In genomic region chr4:40225497-40225896, GRCh38 we compare ENCODE assay signal across 19 cellular contexts. TPM values are rescaled to one million over a fixed set of nuclear protein-coding genes. Genes with fewer than 3 reads are reported as not detected.
A peak's percentile ranks its signal among the peaks of the same experiment; 100 is the strongest.
DNase-seq lines count a peak whose midpoint lies in the region; ATAC-seq, FAIRE-seq and TF ChIP-seq lines count a peak whose summit lies in the region.
"Had no signal": no experiment of that assay in that cellular context is flagged by ENCODE, and none has a peak within 500 bp of the region (broad histone marks: within the 10 kb centered on the region; RNA-seq: fewer than 3 reads in every experiment).

No MANE protein-coding gene starts in this region.

- peaks cover 0 to 2% (median 0%) of the 10 kb centered on the region in 8 donors for H3K9me3 Mint-ChIP-seq in CD4-positive, alpha-beta memory T cell
- H3K9me3 Mint-ChIP-seq in activated CD8-positive, alpha-beta T cell treated with anti-CD3 and anti-CD28 coated beads for 36 hours = peaks cover 6% of the 10 kb centered on the region
- no peaks in the 10 kb centered on the region for H3K9me3 Mint-ChIP-seq in naive B cell

- H3K27ac ChIP-seq in CD4-positive, alpha-beta memory T cell (ENCODE audit: low read depth, low read length) = peak overlapping the region; percentile 72
- H3K27ac ChIP-seq in brain microvascular endothelial cell = no peak overlapping the region
- no peak overlapping the region for H3K27ac ChIP-seq in sigmoid colon
- H3K27ac ChIP-seq: C4-2B, esophagus muscularis mucosa, SJSA1, tibial nerve had no signal

- 75 to 94% methylated on average over 5 of the region's 5 CpGs for WGBS in sigmoid colon, 2 donors

- CTCF ChIA-PET in CD4-positive, alpha-beta memory T cell (lab: Charles Lee; ENCODE audit: partially characterized antibody) = interaction anchor here (0.7 to 9.8 kb wide), 10 partner anchors 10 to 100 kb away, joined by 3 to 93 read pairs (median 4); partner anchors contain the start of gene RHOH
- CTCF ChIA-PET in activated CD8-positive, alpha-beta T cell treated with anti-CD3 and anti-CD28 coated beads for 36 hours (lab: Charles Lee) = interaction anchor here (1.0 to 9.4 kb wide), 6 partner anchors 7 to 169 kb away, joined by 3 to 120 read pairs (median 8); partner anchors contain the start of gene N4BP2

- peaks cover 52 to 75% of the 10 kb centered on the region in 2 donors for H3K36me3 Mint-ChIP-seq in CD4-positive, alpha-beta memory T cell
- peaks cover 83% of the 10 kb centered on the region for H3K36me3 Mint-ChIP-seq in activated CD8-positive, alpha-beta T cell treated with anti-CD3 and anti-CD28 coated beads for 36 hours (ENCODE audit: low read depth)
- peaks cover 24 to 40% of the 10 kb centered on the region in 2 donors for H3K36me3 Mint-ChIP-seq in naive B cell

- POLR2A ChIA-PET in CD4-positive, alpha-beta memory T cell (lab: Charles Lee; ENCODE audit: partially characterized antibody) = interaction anchor here (1.0 to 41.1 kb wide), 8 partner anchors 13 to 91 kb away, joined by 3 to 1182 read pairs (median 6); partner anchors contain the start of gene RHOH
- POLR2A ChIA-PET in activated CD8-positive, alpha-beta T cell treated with anti-CD3 and anti-CD28 coated beads for 36 hours (lab: Charles Lee) = interaction anchor here (0.6 to 19.6 kb wide), 10 partner anchors 9 to 84 kb away, joined by 3 to 295 read pairs (median 29); partner anchors contain the start of gene RHOH

- DNase-seq in CD4-positive, alpha-beta memory T cell = peak in 1 of 5 donors; percentile 32
- DNase-seq in GM12891 (ENCODE audit: insufficient read length, low spot score) (no peak), naive B cell (no peak), brain microvascular endothelial cell (no peak), sigmoid colon (no peak)
- peak; percentile 31 for DNase-seq in activated CD8-positive, alpha-beta T cell treated with anti-CD3 and anti-CD28 coated beads for 36 hours
- DNase-seq: EL; H7; islet precursor cell; mesenchymal stem cell; NCI-H187 treated with DMSO at 0.1 percent for 48 hours; NCI-H510A; nucleus accumbens; stimulated activated CD4-positive, alpha-beta T cell treated with anti-CD3 and anti-CD28 coated beads, Interleukin-4, amount 100 ng/mL, for 24 hours had no signal

- peak; percentile 33 for FAIRE-seq in GM12891 (lab: Jason Lieb, UNC)

- H3K4me3 Mint-ChIP-seq in CD4-positive, alpha-beta memory T cell = peak overlapping the region; percentile 63 to 90 (median 78)
- peak overlapping the region; percentile 68 for H3K4me3 Mint-ChIP-seq in activated CD8-positive, alpha-beta T cell treated with anti-CD3 and anti-CD28 coated beads for 36 hours
- H3K4me3 Mint-ChIP-seq in naive B cell = peak overlapping the region in 7 of 8 donors; percentile 2 to 82 (median 41)

- H3K27me3 ChIP-seq in CD4-positive, alpha-beta memory T cell (ENCODE audit: insufficient read depth, low read length) = no peaks in the 10 kb centered on the region
- H3K27me3 ChIP-seq in brain microvascular endothelial cell (replicated peaks) (no peaks in the 10 kb centered on the region), sigmoid colon (no peaks in the 10 kb centered on the region)
- H3K27me3 ChIP-seq: esophagus muscularis mucosa, SJSA1, tibial nerve had no signal

- no peaks in the 10 kb centered on the region for H3K27me3 Mint-ChIP-seq in CD4-positive, alpha-beta memory T cell
- no peaks in the 10 kb centered on the region for H3K27me3 Mint-ChIP-seq in activated CD8-positive, alpha-beta T cell treated with anti-CD3 and anti-CD28 coated beads for 36 hours
- H3K27me3 Mint-ChIP-seq in naive B cell = no peaks in the 10 kb centered on the region

- no peaks in the 10 kb centered on the region for H3K9me3 ChIP-seq in CD4-positive, alpha-beta memory T cell (ENCODE audit: control insufficient read depth in 1 of 2, low read length in 2 of 2)
- no peaks in the 10 kb centered on the region for H3K9me3 ChIP-seq in sigmoid colon
- H3K9me3 ChIP-seq: SJSA1 had no signal

- TF ChIP-seq CTCF in activated CD8-positive, alpha-beta T cell treated with anti-CD3 and anti-CD28 coated beads for 36 hours (IDR thresholded peaks at IDR 0.05) = no peak
- TF ChIP-seq CTCF in brain microvascular endothelial cell (IDR thresholded peaks at IDR 0.05; ENCODE audit: low read depth, low read length, missing control alignments) = no peak
- no peak for TF ChIP-seq CTCF in sigmoid colon (IDR thresholded peaks at IDR 0.05)

- no peak for TF ChIP-seq EP300 in sigmoid colon (IDR thresholded peaks at IDR 0.05)

- H3K4me3 ChIP-seq in CD4-positive, alpha-beta memory T cell (ENCODE audit: low read length in 2 of 2) = peak overlapping the region in 1 of 2 donors; percentile 23
- H3K4me3 ChIP-seq in brain microvascular endothelial cell (ENCODE audit: low read depth, low read length) (no peak overlapping the region), sigmoid colon (no peak overlapping the region)
- H3K4me3 ChIP-seq: esophagus muscularis mucosa, SJSA1, tibial nerve had no signal

- ATAC-seq in activated CD8-positive, alpha-beta T cell treated with anti-CD3 and anti-CD28 coated beads for 36 hours = peak; percentile 5
- ATAC-seq in naive B cell (ENCODE audit: low read depth in 2 of 2) = no peak
- no peak for ATAC-seq in GM19395 (IDR thresholded peaks at IDR 0.05; ENCODE audit: unreplicated experiment)

- intact Hi-C loops in CD4-positive, alpha-beta memory T cell (cut with micrococcal nuclease) = loop anchor here (5.0 kb wide), 1 partner anchor 73 kb away; no protein-coding TSS in a partner anchor
- intact Hi-C loops in activated CD8-positive, alpha-beta T cell treated with anti-CD3 and anti-CD28 coated beads for 36 hours (cut with micrococcal nuclease) = loop anchor here (5.0 kb wide), 1 partner anchor 168 kb away; the partner anchor contains the start of gene N4BP2
- intact Hi-C loops in sigmoid colon (cut with DNase I) = no loop called here

- peak overlapping the region; percentile 91 to 100 (median 93) for H3K27ac Mint-ChIP-seq in CD4-positive, alpha-beta memory T cell
- H3K27ac Mint-ChIP-seq in activated CD8-positive, alpha-beta T cell treated with anti-CD3 and anti-CD28 coated beads for 36 hours = peak overlapping the region; percentile 96
- peak overlapping the region in 5 of 6 donors; percentile 6 to 85 (median 76) for H3K27ac Mint-ChIP-seq in naive B cell

- TF ChIP-seq POLR2A in GM12891 (IDR thresholded peaks at IDR 0.05; ENCODE audit: low read depth, low read length) (no peak), sigmoid colon (IDR thresholded peaks at IDR 0.05) (no peak)

- H3K4me1 ChIP-seq in CD4-positive, alpha-beta memory T cell (ENCODE audit: insufficient read depth, low read length) = peaks cover 100% of the 10 kb centered on the region
- no peaks in the 10 kb centered on the region for H3K4me1 ChIP-seq in sigmoid colon
- H3K4me1 ChIP-seq: esophagus muscularis mucosa, SJSA1, tibial nerve had no signal

- H3K4me1 Mint-ChIP-seq in CD4-positive, alpha-beta memory T cell = peaks cover 65 to 99% (median 83%) of the 10 kb centered on the region in 4 donors
- H3K4me1 Mint-ChIP-seq in activated CD8-positive, alpha-beta T cell treated with anti-CD3 and anti-CD28 coated beads for 36 hours (ENCODE audit: low read depth) = peaks cover 83% of the 10 kb centered on the region
- H3K4me1 Mint-ChIP-seq in naive B cell = peaks cover 63 to 91% (median 79%) of the 10 kb centered on the region in 3 donors

- in situ Hi-C loops in brain microvascular endothelial cell (cut with HindIII; ENCODE audit: low pct_ligation_motif_present, low sequenced_read_pairs) = no loop called here

- H3K36me3 ChIP-seq in CD4-positive, alpha-beta memory T cell (ENCODE audit: insufficient read depth, low read length) = peaks cover 3% of the 10 kb centered on the region
- H3K36me3 ChIP-seq in brain microvascular endothelial cell (replicated peaks) = no peaks in the 10 kb centered on the region
- H3K36me3 ChIP-seq in sigmoid colon = no peaks in the 10 kb centered on the region
- H3K36me3 ChIP-seq: esophagus muscularis mucosa, SJSA1, tibial nerve had no signal

TF ChIP-seq in GM12891, 5 proteins besides CTCF, POLR2A, EP300 and RAD21:
- no peak for TF ChIP-seq POLR2AphosphoS5 (IDR thresholded peaks at IDR 0.05; ENCODE audit: low read depth, low read length)
- no peak for TF ChIP-seq PAX5 (IDR thresholded peaks at IDR 0.05; ENCODE audit: insufficient read depth, low read length, severe bottlenecking)
- TF ChIP-seq SPI1 (IDR thresholded peaks at IDR 0.05; ENCODE audit: low read depth, low read length) = no peak
- TF ChIP-seq POU2F2 (IDR thresholded peaks at IDR 0.05; ENCODE audit: low read depth, low read length) = no peak
- no peak for TF ChIP-seq TAF1 (IDR thresholded peaks at IDR 0.05; ENCODE audit: low read depth, low read length)

RNA-seq across cellular contexts. Expression of gene RHOH, which starts 28.7 kb away (rescaled TPM):
- total RNA-seq in CD4-positive, alpha-beta memory T cell = 100 to 1,000 TPM; 198 to 200 TPM
- polyA plus RNA-seq in CD4-positive, alpha-beta memory T cell = 100 to 1,000 TPM; 266 to 486 TPM
- polyA plus RNA-seq in GM12891 (2012; ENCODE audit: low read depth, missing spikeins) = 58.4 TPM
- total RNA-seq in activated CD8-positive, alpha-beta T cell treated with anti-CD3 and anti-CD28 coated beads for 36 hours = 100 to 1,000 TPM; 121 to 126 TPM
- polyA plus RNA-seq in naive B cell (ENCODE audit: low read depth in 6 of 6) (100 to 1,000 TPM; 411 to 590 (median 456) TPM), sigmoid colon (10 to 100 TPM in 1 of 3 donors, 1 to 10 TPM in 2; 2.5 to 38.8 (median 4.2) TPM)
- total RNA-seq in sigmoid colon = 1 to 10 TPM in 2 of 4 donors, under 1 TPM in 2; 0.49 to 1.4 (median 1.0) TPM
- total RNA-seq: SJSA1 had no signal

Comparison
In these comparisons a context has a peak if more than half of its experiments do, and no peak if none do; other contexts are left out.
1. RNA of gene RHOH, which starts 28.7 kb away (total RNA-seq): 198 to 200 TPM in CD4-positive, alpha-beta memory T cell and 121 to 126 TPM in activated CD8-positive, alpha-beta T cell treated with anti-CD3 and anti-CD28 coated beads for 36 hours; 0.49 to 1.4 TPM in sigmoid colon; every median in the first group is over 10 times any median in the second.
2. Peak in every context shown above with its lines, with median percentiles within 50 percentile points of each other: H3K27ac Mint-ChIP-seq and H3K4me3 Mint-ChIP-seq.